In genomic region chr20:8385247-8385646, GRCh38 we compare ENCODE assay signal across 10 cellular contexts.
A peak's percentile ranks its signal among the peaks of the same experiment; 100 is the strongest.
DNase-seq lines count a peak whose midpoint lies in the region; ATAC-seq and TF ChIP-seq lines count a peak whose summit lies in the region.
"Had no signal": no experiment of that assay in that cellular context is flagged by ENCODE, and none has a peak within 500 bp of the region (broad histone marks: within the 10 kb centered on the region; RNA-seq: fewer than 3 reads in every experiment).

No MANE protein-coding gene starts in this region.

- no peak overlapping the region for H2BK5ac ChIP-seq in IMR-90 (ENCODE audit: low read depth, low read length, poor library complexity, severe bottlenecking)

- H3K4me3 ChIP-seq in IMR-90 (ENCODE audit: insufficient read depth, low read depth, low read length): no peak overlapping the region
- no peak overlapping the region for H3K4me3 ChIP-seq in astrocyte of the spinal cord (ENCODE audit: low read depth, low read length)

- no peaks in the 10 kb centered on the region for H4K20me1 ChIP-seq in IMR-90 (ENCODE audit: insufficient read depth, low read length)

- peak overlapping the region; percentile 55 for H2AK9ac ChIP-seq in IMR-90 (replicated peaks; ENCODE audit: low read depth, low read length, poor library complexity)

- no TSS peak for BruUV-seq in IMR-90 (replicated peaks; lab: Mats Ljungman, UMichigan)

- H3K9me3 ChIP-seq in IMR-90 (ENCODE audit: control insufficient read depth, insufficient read depth, low read length): no peaks in the 10 kb centered on the region

- no peak overlapping the region for H3K23ac ChIP-seq in IMR-90 (ENCODE audit: low read depth, low read length)

- no peak for TF ChIP-seq POLR2A in IMR-90 (IDR thresholded peaks at IDR 0.05; ENCODE audit: low read depth, low read length)

- no peaks in the 10 kb centered on the region for H3K36me3 ChIP-seq in IMR-90 (ENCODE audit: control insufficient read depth, insufficient read depth, low read length)

- H3K4me1 ChIP-seq in IMR-90 (ENCODE audit: control insufficient read depth, insufficient read depth, low read length): peaks cover 7% of the 10 kb centered on the region

- H2AFZ ChIP-seq in IMR-90 (replicated peaks; ENCODE audit: low read length, poor library complexity): no peak overlapping the region

- peak overlapping the region; percentile 17; the same call in 1 of the 2 replicates for H3K4ac ChIP-seq in IMR-90 (ENCODE audit: low read depth, low read length)

- H3K9ac ChIP-seq in IMR-90 (ENCODE audit: low read depth, low read length): no peak overlapping the region

- no peak overlapping the region for H2BK120ac ChIP-seq in IMR-90 (ENCODE audit: low read depth, low read length)

- ATAC-seq in IMR-90 (ENCODE audit: low read depth): peak; percentile 60
- no peak for ATAC-seq in GM21528 (IDR thresholded peaks at IDR 0.05; ENCODE audit: low FRiP score, unreplicated experiment)
- ATAC-seq: naive thymus-derived CD4-positive, alpha-beta T cell had no signal

- no peak overlapping the region for H3K18ac ChIP-seq in IMR-90 (ENCODE audit: low read depth, low read length)

- H3K14ac ChIP-seq in IMR-90 (replicated peaks; ENCODE audit: low read depth, low read length): no peak overlapping the region; the same call in 1 of the 2 replicates

- peak overlapping the region; percentile 9; the same call in 1 of the 2 replicates for H2AK5ac ChIP-seq in IMR-90 (ENCODE audit: low read depth, low read length)

- peaks cover 7 to 11% of the 10 kb centered on the region in 2 experiments for H3K79me1 ChIP-seq in IMR-90 (ENCODE audit: low read depth in 1 of 2, low read length in 2 of 2)

- H2BK20ac ChIP-seq in IMR-90 (ENCODE audit: low read depth, low read length): no peak overlapping the region

- no peak overlapping the region; the same call in 2 of the 3 replicates for H2BK15ac ChIP-seq in IMR-90 (ENCODE audit: low read depth, low read length)

- no peak overlapping the region for H4K8ac ChIP-seq in IMR-90 (ENCODE audit: low read depth in 2 of 2, low read length in 2 of 2)

- in situ Hi-C loops in IMR-90 (cut with MboI; ENCODE audit: low sequenced_read_pairs) (loop anchor here (5.0 to 10.0 kb wide), 2 partner anchors 248 to 330 kb away; no protein-coding TSS in a partner anchor), astrocyte of the spinal cord (cut with HindIII; ENCODE audit: low sequenced_read_pairs) (no loop called here)

- POLR2A ChIA-PET in IMR-90 (lab: Charles Lee; ENCODE audit: unreplicated experiment): no interaction called here

- TF ChIP-seq RAD21 in IMR-90 (IDR thresholded peaks at IDR 0.05; ENCODE audit: low read length): no peak

- H3K56ac ChIP-seq in IMR-90 (ENCODE audit: extremely low read depth, insufficient read depth, low read length): no peak overlapping the region

- H3K27ac ChIP-seq in IMR-90 (ENCODE audit: insufficient read depth, low read length): no peak overlapping the region

- dilution Hi-C loops in IMR-90 (cut with HindIII; ENCODE audit: low sequenced_read_pairs, unreplicated experiment): no loop called here

- WGBS in IMR-90 (ENCODE audit: extremely low coverage in 2 of 2, insufficient read length in 1 of 2), 2 experiments: no CpG with 5 or more reads among the region's 3 CpGs

- intact Hi-C loops in IMR-90 (cut with micrococcal nuclease): loop anchor here (5.0 kb wide), 1 partner anchor 163 kb away; no protein-coding TSS in a partner anchor

- peaks cover 5% of the 10 kb centered on the region; the same call in 1 of the 2 replicates for H3K9me1 ChIP-seq in IMR-90 (ENCODE audit: insufficient read depth, low read length)

- CTCF ChIA-PET in IMR-90 (lab: Yijun Ruan, JAX): no interaction called here

- no peak overlapping the region for H3K4me2 ChIP-seq in IMR-90 (ENCODE audit: low read depth, low read length)

- H3K27me3 ChIP-seq in IMR-90 (ENCODE audit: control insufficient read depth, insufficient read depth, low read length): no peaks in the 10 kb centered on the region

- no peak overlapping the region for H4K91ac ChIP-seq in IMR-90 (ENCODE audit: insufficient read depth, low read depth, low read length)

- no peak overlapping the region for H4K5ac ChIP-seq in IMR-90 (ENCODE audit: low read depth, low read length)

- DNase-seq in COR-L47 (lab: John Stamatoyannopoulos, UW) (peak; percentile 52), IMR-90 (peak; percentile 65), astrocyte of the spinal cord (ENCODE audit: low read depth, low spot score) (peak; percentile 64), islet precursor cell (peak; percentile 65), GM10266 (ENCODE audit: extremely low spot score) (no peak), medulla oblongata (ENCODE audit: extremely low spot score) (no peak), amniotic stem cell (lab: John Stamatoyannopoulos, UW) (no peak)
- DNase-seq: activated CD8-positive, alpha-beta memory T cell treated with anti-CD3 and anti-CD28 coated beads, Interleukin-2, amount 50 U/mL, for 48 hours; naive thymus-derived CD4-positive, alpha-beta T cell had no signal

- TF ChIP-seq CTCF in IMR-90 (conservative IDR thresholded peaks at IDR 0.05; ENCODE audit: low read depth, low read length) (no peak), astrocyte of the spinal cord (IDR thresholded peaks at IDR 0.05; ENCODE audit: low read depth, low read length) (no peak), GM10266 (IDR thresholded peaks at IDR 0.05; ENCODE audit: control insufficient read depth, insufficient read depth, low read depth, missing control alignments) (no peak)

TF ChIP-seq in IMR-90, 13 proteins besides CTCF, POLR2A, EP300 and RAD21:
- TF ChIP-seq RFX5 (IDR thresholded peaks at IDR 0.05; ENCODE audit: low read depth, low read length): no peak
- TF ChIP-seq MAFK (IDR thresholded peaks at IDR 0.05; ENCODE audit: low read depth, low read length): no peak
- TF ChIP-seq MXI1 (IDR thresholded peaks at IDR 0.05; ENCODE audit: borderline replicate concordance, low read depth, low read length): no peak
- no peak for TF ChIP-seq CHD1 (IDR thresholded peaks at IDR 0.05; ENCODE audit: low read depth, low read length)
- TF ChIP-seq BHLHE40 (IDR thresholded peaks at IDR 0.05; ENCODE audit: low read depth, low read length): no peak
- TF ChIP-seq USF2 (IDR thresholded peaks at IDR 0.05; ENCODE audit: low read depth, low read length): no peak
- TF ChIP-seq MAZ (IDR thresholded peaks at IDR 0.05; ENCODE audit: borderline replicate concordance, low read depth, low read length): no peak
- TF ChIP-seq NFE2L2 (IDR thresholded peaks at IDR 0.05; ENCODE audit: low read depth, low read length): no peak
- no peak for TF ChIP-seq RCOR1 (IDR thresholded peaks at IDR 0.05; ENCODE audit: insufficient replicate concordance, low read length)
- no peak for TF ChIP-seq SMC3 (IDR thresholded peaks at IDR 0.05; ENCODE audit: low read depth, low read length)
- TF ChIP-seq FOS (IDR thresholded peaks at IDR 0.05; ENCODE audit: low read depth, low read length): no peak
- no peak for TF ChIP-seq CEBPB (IDR thresholded peaks at IDR 0.05; ENCODE audit: low read depth, low read length)
- TF ChIP-seq ELK1 (IDR thresholded peaks at IDR 0.05; ENCODE audit: borderline replicate concordance, low read depth, low read length): no peak

Comparison
In these comparisons a context has a peak if more than half of its experiments do, and no peak if none do; other contexts are left out.
1. DNase-seq: peak in COR-L47 (single experiment), IMR-90 (single experiment), astrocyte of the spinal cord (single experiment) and islet precursor cell (single experiment); none in GM10266 (single experiment), medulla oblongata (single experiment) and amniotic stem cell (single experiment).